Comparison of ENCODE assay signal across 8 cellular contexts in the genomic region with DNA sequence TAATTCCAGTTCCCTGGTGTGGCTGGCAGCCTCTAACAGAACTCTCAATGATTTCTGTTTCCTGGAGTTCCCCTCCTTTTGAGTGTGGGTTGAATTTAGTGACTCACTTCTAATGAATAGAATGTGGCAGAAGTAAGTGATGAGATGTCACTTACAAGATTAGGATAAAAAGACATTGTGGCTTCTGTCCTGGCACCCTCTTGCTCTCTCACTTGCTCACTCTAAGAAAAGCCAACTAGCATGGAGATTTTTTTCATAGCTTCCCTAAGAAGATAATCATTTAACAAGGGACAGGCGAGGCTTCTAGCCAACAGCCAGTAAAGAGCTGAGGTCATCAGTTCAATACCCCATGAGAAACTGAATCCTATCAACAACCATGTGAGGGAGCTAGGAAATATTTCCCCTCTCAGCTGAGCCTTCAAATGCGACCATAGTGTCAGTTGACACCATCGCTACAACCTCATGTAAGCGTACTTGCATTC.
DNase-seq lines count a peak whose midpoint lies in the region; ATAC-seq and TF ChIP-seq lines count a peak whose summit lies in the region.

No MANE protein-coding gene starts in this region.

- no peaks in the 10 kb centered on the region for H3K36me3 Mint-ChIP-seq in GM23338 (ENCODE audit: low read depth)
- H3K36me3 Mint-ChIP-seq in effector memory CD8-positive, alpha-beta T cell (ENCODE audit: insufficient read depth): no peaks in the 10 kb centered on the region

- no peak overlapping the region; the same call in 1 of the 2 replicates for H3K27ac Mint-ChIP-seq in GM23338
- H3K27ac Mint-ChIP-seq in effector memory CD8-positive, alpha-beta T cell: no peak overlapping the region

- H3K27ac ChIP-seq in GM23338 (ENCODE audit: low read depth) (no peak overlapping the region), RWPE2 (ENCODE audit: poor library complexity, severe bottlenecking) (peak overlapping the region; percentile 62), left lung (no peak overlapping the region)

- no peak overlapping the region for H2AFZ ChIP-seq in GM23338

- H3K9me3 ChIP-seq in RWPE2 (ENCODE audit: severe bottlenecking): no peaks in the 10 kb centered on the region
- peaks cover 0 to 3% of the 10 kb centered on the region in 2 donors for H3K9me3 ChIP-seq in left lung

- H3K4me3 Mint-ChIP-seq in GM23338: no peak overlapping the region
- H3K4me3 Mint-ChIP-seq in effector memory CD8-positive, alpha-beta T cell: no peak overlapping the region

- no peak overlapping the region for H3K4me2 ChIP-seq in GM23338

- peak; percentile 2 for DNase-seq in GM10266 (ENCODE audit: extremely low spot score)
- DNase-seq in GM23338 (ENCODE audit: low spot score): peak; percentile 13
- no peak for DNase-seq in RWPE2 (ENCODE audit: low spot score)
- no peak for DNase-seq in left lung
- no peak for DNase-seq in effector memory CD8-positive, alpha-beta T cell
- DNase-seq in NCI-H1694 (lab: John Stamatoyannopoulos, UW): no peak
- DNase-seq in germinal center (ENCODE audit: low spot score): no peak

- H3K27me3 ChIP-seq in GM23338 (ENCODE audit: insufficient read depth): no peaks in the 10 kb centered on the region
- H3K27me3 ChIP-seq in RWPE2 (ENCODE audit: insufficient read depth, poor library complexity, severe bottlenecking): no peaks in the 10 kb centered on the region
- H3K27me3 ChIP-seq in left lung: no peaks in the 10 kb centered on the region

- intact Hi-C loops in left lung (cut with DNase I): no loop called here

- peaks cover 12% of the 10 kb centered on the region for H3K9me2 ChIP-seq in GM23338 (ENCODE audit: insufficient read depth)

- H3K4me1 ChIP-seq in GM23338 (ENCODE audit: insufficient read depth): no peaks in the 10 kb centered on the region
- peaks cover 29% of the 10 kb centered on the region for H3K4me1 ChIP-seq in RWPE2 (ENCODE audit: insufficient read depth, poor library complexity, severe bottlenecking)
- no peaks in the 10 kb centered on the region for H3K4me1 ChIP-seq in left lung

- H3K4me1 Mint-ChIP-seq in GM23338: peaks cover 3% of the 10 kb centered on the region; the same call in 2 of the 3 replicates
- H3K4me1 Mint-ChIP-seq in effector memory CD8-positive, alpha-beta T cell (ENCODE audit: low read depth in 2 of 2): peaks cover 0 to 4% of the 10 kb centered on the region in 2 donors

- ATAC-seq in GM23338: no peak
- ATAC-seq in RWPE2 (ENCODE audit: low read depth): peak; percentile 59
- ATAC-seq in left lung: peak; percentile 73
- no peak for ATAC-seq in effector memory CD8-positive, alpha-beta T cell (replicated peaks)
- ATAC-seq in HG02870 (IDR thresholded peaks at IDR 0.05; ENCODE audit: unreplicated experiment): no peak

- TF ChIP-seq CTCF in GM10266 (IDR thresholded peaks at IDR 0.05; ENCODE audit: control insufficient read depth, insufficient read depth, low read depth, missing control alignments): no peak
- TF ChIP-seq CTCF in GM23338 (conservative IDR thresholded peaks at IDR 0.05; ENCODE audit: low read depth in 2 of 2): no peak
- TF ChIP-seq CTCF in RWPE2 (IDR thresholded peaks at IDR 0.05; ENCODE audit: poor library complexity, severe bottlenecking): no peak
- no peak for TF ChIP-seq CTCF in left lung (IDR thresholded peaks at IDR 0.05)

- H3K36me3 ChIP-seq in GM23338 (ENCODE audit: insufficient read depth): no peaks in the 10 kb centered on the region
- no peaks in the 10 kb centered on the region for H3K36me3 ChIP-seq in RWPE2 (ENCODE audit: low read depth)
- H3K36me3 ChIP-seq in left lung: no peaks in the 10 kb centered on the region

- no peaks in the 10 kb centered on the region for H3F3A ChIP-seq in GM23338 (replicated peaks; ENCODE audit: low read depth)

- H3K27me3 Mint-ChIP-seq in GM23338 (ENCODE audit: insufficient read depth, low read depth, poor library complexity): peaks cover 1% of the 10 kb centered on the region
- H3K27me3 Mint-ChIP-seq in effector memory CD8-positive, alpha-beta T cell: no peaks in the 10 kb centered on the region

- H3K4me3 ChIP-seq in GM23338 (no peak overlapping the region), RWPE2 (ENCODE audit: severe bottlenecking) (no peak overlapping the region), left lung (no peak overlapping the region)

- H3K79me2 ChIP-seq in GM23338 (replicated peaks; ENCODE audit: insufficient read depth): no peaks in the 10 kb centered on the region

- H4K20me1 ChIP-seq in GM23338 (replicated peaks; ENCODE audit: insufficient read depth): no peaks in the 10 kb centered on the region

- no peaks in the 10 kb centered on the region for H3K9me3 Mint-ChIP-seq in GM23338
- H3K9me3 Mint-ChIP-seq in effector memory CD8-positive, alpha-beta T cell: peaks cover 0 to 2% of the 10 kb centered on the region in 2 donors

TF ChIP-seq in GM23338, 12 proteins besides CTCF, POLR2A, EP300 and RAD21:
- TF ChIP-seq ZNF114 (CRISPR knock-in tag; IDR thresholded peaks at IDR 0.05): no peak
- no peak for TF ChIP-seq JUNB (IDR thresholded peaks at IDR 0.05; ENCODE audit: unreplicated experiment)
- TF ChIP-seq, protein P1, sequence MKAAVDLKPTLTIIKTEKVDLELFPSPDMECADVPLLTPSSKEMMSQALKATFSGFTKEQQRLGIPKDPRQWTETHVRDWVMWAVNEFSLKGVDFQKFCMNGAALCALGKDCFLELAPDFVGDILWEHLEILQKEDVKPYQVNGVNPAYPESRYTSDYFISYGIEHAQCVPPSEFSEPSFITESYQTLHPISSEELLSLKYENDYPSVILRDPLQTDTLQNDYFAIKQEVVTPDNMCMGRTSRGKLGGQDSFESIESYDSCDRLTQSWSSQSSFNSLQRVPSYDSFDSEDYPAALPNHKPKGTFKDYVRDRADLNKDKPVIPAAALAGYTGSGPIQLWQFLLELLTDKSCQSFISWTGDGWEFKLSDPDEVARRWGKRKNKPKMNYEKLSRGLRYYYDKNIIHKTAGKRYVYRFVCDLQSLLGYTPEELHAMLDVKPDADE (IDR thresholded peaks at IDR 0.05): no peak
- TF ChIP-seq, protein P2, sequence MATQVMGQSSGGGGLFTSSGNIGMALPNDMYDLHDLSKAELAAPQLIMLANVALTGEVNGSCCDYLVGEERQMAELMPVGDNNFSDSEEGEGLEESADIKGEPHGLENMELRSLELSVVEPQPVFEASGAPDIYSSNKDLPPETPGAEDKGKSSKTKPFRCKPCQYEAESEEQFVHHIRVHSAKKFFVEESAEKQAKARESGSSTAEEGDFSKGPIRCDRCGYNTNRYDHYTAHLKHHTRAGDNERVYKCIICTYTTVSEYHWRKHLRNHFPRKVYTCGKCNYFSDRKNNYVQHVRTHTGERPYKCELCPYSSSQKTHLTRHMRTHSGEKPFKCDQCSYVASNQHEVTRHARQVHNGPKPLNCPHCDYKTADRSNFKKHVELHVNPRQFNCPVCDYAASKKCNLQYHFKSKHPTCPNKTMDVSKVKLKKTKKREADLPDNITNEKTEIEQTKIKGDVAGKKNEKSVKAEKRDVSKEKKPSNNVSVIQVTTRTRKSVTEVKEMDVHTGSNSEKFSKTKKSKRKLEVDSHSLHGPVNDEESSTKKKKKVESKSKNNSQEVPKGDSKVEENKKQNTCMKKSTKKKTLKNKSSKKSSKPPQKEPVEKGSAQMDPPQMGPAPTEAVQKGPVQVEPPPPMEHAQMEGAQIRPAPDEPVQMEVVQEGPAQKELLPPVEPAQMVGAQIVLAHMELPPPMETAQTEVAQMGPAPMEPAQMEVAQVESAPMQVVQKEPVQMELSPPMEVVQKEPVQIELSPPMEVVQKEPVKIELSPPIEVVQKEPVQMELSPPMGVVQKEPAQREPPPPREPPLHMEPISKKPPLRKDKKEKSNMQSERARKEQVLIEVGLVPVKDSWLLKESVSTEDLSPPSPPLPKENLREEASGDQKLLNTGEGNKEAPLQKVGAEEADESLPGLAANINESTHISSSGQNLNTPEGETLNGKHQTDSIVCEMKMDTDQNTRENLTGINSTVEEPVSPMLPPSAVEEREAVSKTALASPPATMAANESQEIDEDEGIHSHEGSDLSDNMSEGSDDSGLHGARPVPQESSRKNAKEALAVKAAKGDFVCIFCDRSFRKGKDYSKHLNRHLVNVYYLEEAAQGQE (IDR thresholded peaks at IDR 0.05; ENCODE audit: unreplicated experiment): no peak

Comparison
In these comparisons a context has a peak if more than half of its experiments do, and no peak if none do; other contexts are left out.
1. DNase-seq: peak in GM10266 (single experiment) and GM23338 (single experiment); none in RWPE2 (single experiment), left lung (0 of 2), effector memory CD8-positive, alpha-beta T cell (0 of 3), NCI-H1694 (single experiment) and germinal center (single experiment).
2. ATAC-seq: peak in RWPE2 (single experiment) and left lung (single experiment); none in GM23338 (single experiment), effector memory CD8-positive, alpha-beta T cell (single experiment) and HG02870 (single experiment).